Comparison of ENCODE assay signal across 1 cellular context in the genomic region with DNA sequence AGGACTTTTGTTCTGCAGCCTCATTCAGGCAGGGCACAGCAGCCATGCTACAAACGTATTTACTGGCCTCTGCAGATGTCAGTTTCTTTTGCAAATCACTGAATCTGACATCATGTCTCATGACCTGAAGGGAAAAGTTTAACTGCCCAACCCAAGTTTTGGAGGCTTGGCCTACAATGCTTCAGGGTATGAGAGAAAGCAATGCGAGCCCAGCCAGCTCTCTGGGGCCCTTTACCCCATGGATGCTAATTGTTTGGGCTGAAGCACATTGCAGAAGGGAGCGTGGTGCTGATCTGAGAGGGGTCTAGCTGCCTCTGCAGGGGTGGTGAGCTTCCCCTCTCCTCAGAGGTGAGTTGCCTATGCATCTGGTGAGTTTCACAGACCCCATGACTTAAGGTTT.
TF ChIP-seq lines count a peak whose summit lies in the region.

No MANE protein-coding gene starts in this region.

TF ChIP-seq in H1, 55 proteins besides CTCF, POLR2A, EP300 and RAD21 (continued from another document):
- TF ChIP-seq TBP (IDR thresholded peaks at IDR 0.05; ENCODE audit: low read depth, low read length) (no peak), CHD7 (IDR thresholded peaks at IDR 0.05; ENCODE audit: insufficient replicate concordance, low read length) (no peak), CTBP2 (IDR thresholded peaks at IDR 0.05; ENCODE audit: borderline replicate concordance, insufficient read depth, insufficient read length, low read length) (no peak), USF2 (IDR thresholded peaks at IDR 0.05; ENCODE audit: low read length) (no peak), EGR1 (IDR thresholded peaks at IDR 0.05; ENCODE audit: borderline replicate concordance, low read depth, low read length) (no peak), JUND (IDR thresholded peaks at IDR 0.05; ENCODE audit: low read length) (no peak), ASH2L (IDR thresholded peaks at IDR 0.05; ENCODE audit: low read length) (no peak), GABPA (IDR thresholded peaks at IDR 0.05; ENCODE audit: borderline replicate concordance, insufficient read depth, low read length) (no peak), CREB1 (IDR thresholded peaks at IDR 0.05) (no peak), SIRT6 (IDR thresholded peaks at IDR 0.05; ENCODE audit: low read length) (no peak), PHF8 (conservative IDR thresholded peaks at IDR 0.05; ENCODE audit: low read depth, low read length) (no peak), KDM5A (IDR thresholded peaks at IDR 0.05; ENCODE audit: low read length) (no peak), BACH1 (IDR thresholded peaks at IDR 0.05; ENCODE audit: low read length) (no peak), NANOG (IDR thresholded peaks at IDR 0.05; ENCODE audit: insufficient read depth, low read depth, low read length, poor library complexity, severe bottlenecking) (no peak), POU5F1 (IDR thresholded peaks at IDR 0.05; ENCODE audit: low read depth, low read length) (no peak)
- TF ChIP-seq, protein P1, sequence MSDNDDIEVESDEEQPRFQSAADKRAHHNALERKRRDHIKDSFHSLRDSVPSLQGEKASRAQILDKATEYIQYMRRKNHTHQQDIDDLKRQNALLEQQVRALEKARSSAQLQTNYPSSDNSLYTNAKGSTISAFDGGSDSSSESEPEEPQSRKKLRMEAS (IDR thresholded peaks at IDR 0.05), result no peak
- TF ChIP-seq, protein P2, sequence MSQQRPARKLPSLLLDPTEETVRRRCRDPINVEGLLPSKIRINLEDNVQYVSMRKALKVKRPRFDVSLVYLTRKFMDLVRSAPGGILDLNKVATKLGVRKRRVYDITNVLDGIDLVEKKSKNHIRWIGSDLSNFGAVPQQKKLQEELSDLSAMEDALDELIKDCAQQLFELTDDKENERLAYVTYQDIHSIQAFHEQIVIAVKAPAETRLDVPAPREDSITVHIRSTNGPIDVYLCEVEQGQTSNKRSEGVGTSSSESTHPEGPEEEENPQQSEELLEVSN (IDR thresholded peaks at IDR 0.05), result no peak
